ENCODE assay signal across 14 cellular contexts in genomic region chr4:102438396-102438795, GRCh38.
DNase-seq lines count a peak whose midpoint lies in the region; ATAC-seq, FAIRE-seq and TF ChIP-seq lines count a peak whose summit lies in the region.
"Had no signal": no experiment of that assay in that cellular context is flagged by ENCODE, and none has a peak within 500 bp of the region (broad histone marks: within the 10 kb centered on the region; RNA-seq: fewer than 3 reads in every experiment).

No MANE protein-coding gene starts in this region.

- no peaks in the 10 kb centered on the region for H3K27me3 Mint-ChIP-seq in progenitor cell of endocrine pancreas

- H2AFZ ChIP-seq in SK-N-SH (ENCODE audit: low read depth): peak overlapping the region; percentile 24; the same call in 1 of the 2 replicates

- DNase-seq in SK-N-SH: no peak
- DNase-seq in adipocyte (ENCODE audit: low read depth): peak; percentile 17
- DNase-seq in kidney glomerular epithelial cell (lab: John Stamatoyannopoulos, UW): peak; percentile 12
- no peak for DNase-seq in tibial nerve (ENCODE audit: low spot score in 2 of 2)
- DNase-seq in ecto neural progenitor cell (ENCODE audit: low spot score): no peak
- DNase-seq in HTR-8/SVneo (ENCODE audit: insufficient read length, low spot score): no peak
- no peak for DNase-seq in progenitor cell of endocrine pancreas (ENCODE audit: low spot score, unreplicated experiment)
- DNase-seq: 8988T; activated CD8-positive, alpha-beta memory T cell treated with anti-CD3 and anti-CD28 coated beads, Interleukin-2, amount 50 U/mL, for 4 hours; NCI-H1092 treated with DMSO at 0.1 percent for 48 hours; SHP77 had no signal

- no peaks in the 10 kb centered on the region for H3K27me3 ChIP-seq in SK-N-SH (ENCODE audit: insufficient read depth)
- no peaks in the 10 kb centered on the region for H3K27me3 ChIP-seq in adipocyte (replicated peaks; ENCODE audit: control insufficient read depth, insufficient read depth, low read length)
- H3K27me3 ChIP-seq in tibial nerve: no peaks in the 10 kb centered on the region

- TF ChIP-seq POLR2A in tibial nerve (IDR thresholded peaks at IDR 0.05): no peak

- H3K9me2 ChIP-seq in SK-N-SH: no peaks in the 10 kb centered on the region

- TF ChIP-seq RAD21 in SK-N-SH (IDR thresholded peaks at IDR 0.05; ENCODE audit: low read length): no peak

- peaks cover 10% of the 10 kb centered on the region for H3K9me3 Mint-ChIP-seq in progenitor cell of endocrine pancreas (ENCODE audit: low read depth)

- no peaks in the 10 kb centered on the region for H3K4me1 Mint-ChIP-seq in progenitor cell of endocrine pancreas (ENCODE audit: low read depth)

- H3K4me2 ChIP-seq in SK-N-SH: no peak overlapping the region

- ATAC-seq in SK-N-SH treated with all-trans-retinoic acid at 6 μM for 48 hours: no peak

- no peak overlapping the region for H3K4me3 ChIP-seq in SK-N-SH (ENCODE audit: low read depth in 2 of 2, low read length in 1 of 2)
- no peak overlapping the region for H3K4me3 ChIP-seq in adipocyte (ENCODE audit: low read length)
- no peak overlapping the region for H3K4me3 ChIP-seq in tibial nerve
- H3K4me3 ChIP-seq: thoracic aorta had no signal

- CTCF ChIA-PET in SK-N-SH (lab: Yijun Ruan, JAX): interaction anchor here (1.2 kb wide), 1 partner anchor 571 kb away, joined by 3 read pairs; no protein-coding TSS in a partner anchor

- H4K20me1 ChIP-seq in SK-N-SH (ENCODE audit: insufficient read depth): no peaks in the 10 kb centered on the region

- H3K9me3 ChIP-seq in SK-N-SH: peaks cover 12% of the 10 kb centered on the region; the same call in 1 of the 2 replicates
- peaks cover 4% of the 10 kb centered on the region for H3K9me3 ChIP-seq in adipocyte (ENCODE audit: control insufficient read depth, low read length)
- no peaks in the 10 kb centered on the region for H3K9me3 ChIP-seq in tibial nerve
- H3K9me3 ChIP-seq: thoracic aorta had no signal

- TF ChIP-seq EP300 in SK-N-SH (IDR thresholded peaks at IDR 0.05; ENCODE audit: borderline replicate concordance in 1 of 2, low read depth in 1 of 2, low read length in 1 of 2) (no peak), tibial nerve (IDR thresholded peaks at IDR 0.05) (no peak)

- H3K27ac ChIP-seq in SK-N-SH (ENCODE audit: low read depth in 2 of 2, low read length in 1 of 2) (peak overlapping the region; percentile 36 to 67; a peak in 3 of 4 replicates), tibial nerve (peak overlapping the region in 3 of 4 donors; percentile 42 to 91 (median 84))
- H3K27ac ChIP-seq: thoracic aorta had no signal

- no peak overlapping the region for H3K4me3 Mint-ChIP-seq in progenitor cell of endocrine pancreas (ENCODE audit: low read depth)

- TF ChIP-seq CTCF in SK-N-SH (IDR thresholded peaks at IDR 0.05) (no peak), tibial nerve (IDR thresholded peaks at IDR 0.05) (no peak), progenitor cell of endocrine pancreas (IDR thresholded peaks at IDR 0.05; ENCODE audit: unreplicated experiment) (no peak)

- no peaks in the 10 kb centered on the region for H3K36me3 ChIP-seq in SK-N-SH (replicated peaks in 1 of 2; ENCODE audit: control insufficient read depth in 1 of 2, insufficient read depth in 2 of 2, low read length in 1 of 2)
- no peaks in the 10 kb centered on the region for H3K36me3 ChIP-seq in adipocyte (ENCODE audit: control insufficient read depth, insufficient read depth, low read length, severe bottlenecking)
- no peaks in the 10 kb centered on the region for H3K36me3 ChIP-seq in tibial nerve
- H3K36me3 ChIP-seq: thoracic aorta had no signal

- H3F3A ChIP-seq in SK-N-SH (replicated peaks; ENCODE audit: insufficient read depth): peaks cover 12% of the 10 kb centered on the region

- H3K79me2 ChIP-seq in SK-N-SH (ENCODE audit: insufficient read depth): no peaks in the 10 kb centered on the region

- peaks cover 7 to 19% of the 10 kb centered on the region in 2 experiments; a peak in 3 of 4 replicates for H3K4me1 ChIP-seq in SK-N-SH (ENCODE audit: control insufficient read depth in 1 of 2, insufficient read depth in 2 of 2, low read depth in 1 of 2, low read length in 1 of 2)
- peaks cover 21% of the 10 kb centered on the region for H3K4me1 ChIP-seq in adipocyte (ENCODE audit: control insufficient read depth, insufficient read depth, low read length)
- H3K4me1 ChIP-seq in tibial nerve: peaks cover 0 to 23% (median 13%) of the 10 kb centered on the region in 4 donors

- WGBS in SK-N-SH (ENCODE audit: low lambda C conversion rate): 77% methylated on average over 3 of the region's 3 CpGs
- 64 to 79% methylated on average over 3 of the region's 3 CpGs for WGBS in tibial nerve, 2 donors

- H3K36me3 Mint-ChIP-seq in progenitor cell of endocrine pancreas (ENCODE audit: insufficient read depth): peaks cover 2% of the 10 kb centered on the region

- FAIRE-seq in HTR-8/SVneo (lab: Jason Lieb, UNC): no peak
- FAIRE-seq: D721Med had no signal

- no peak overlapping the region for H3K27ac Mint-ChIP-seq in progenitor cell of endocrine pancreas

- POLR2A ChIA-PET in SK-N-SH (lab: Yijun Ruan, JAX): no interaction called here

- H3K9ac ChIP-seq in SK-N-SH: no peak overlapping the region
- H3K9ac ChIP-seq in adipocyte (ENCODE audit: low read length): no peak overlapping the region

TF ChIP-seq in SK-N-SH, 30 proteins besides CTCF, POLR2A, EP300 and RAD21 (continues in another document):
- TF ChIP-seq FOSL2 (IDR thresholded peaks at IDR 0.05; ENCODE audit: borderline replicate concordance, low read depth): no peak
- no peak for TF ChIP-seq TCF12 (IDR thresholded peaks at IDR 0.05)
- TF ChIP-seq GATA2 (CRISPR knock-in tag; IDR thresholded peaks at IDR 0.05): no peak
- no peak for TF ChIP-seq TAF1 (IDR thresholded peaks at IDR 0.05; ENCODE audit: borderline replicate concordance, low read depth, low read length)
- no peak for TF ChIP-seq GABPA (IDR thresholded peaks at IDR 0.05; ENCODE audit: low read depth)
- no peak for TF ChIP-seq ELF1 (IDR thresholded peaks at IDR 0.05)
- no peak for TF ChIP-seq RXRA (IDR thresholded peaks at IDR 0.05; ENCODE audit: borderline replicate concordance, low read depth)
- no peak for TF ChIP-seq FOXM1 (IDR thresholded peaks at IDR 0.05; ENCODE audit: low read depth)
- TF ChIP-seq ZBTB33 (IDR thresholded peaks at IDR 0.05; ENCODE audit: borderline replicate concordance, low read depth): no peak
- TF ChIP-seq EZH2phosphoT487 (IDR thresholded peaks at IDR 0.05; ENCODE audit: borderline replicate concordance, low read depth): no peak
- TF ChIP-seq POLR2AphosphoS5 (IDR thresholded peaks at IDR 0.05; ENCODE audit: low read depth, low read length): no peak

TF ChIP-seq in SK-N-SH treated with all-trans-retinoic acid at 6 μM for 48 hours, 23 proteins besides CTCF, POLR2A, EP300 and RAD21:
- TF ChIP-seq CREB5 (CRISPR knock-in tag; IDR thresholded peaks at IDR 0.05; ENCODE audit: low read depth): no peak
TF ChIP-seq in SK-N-SH treated with all-trans-retinoic acid at 6 μM for 48 hours: peak in this region for 0.

Comparison
In these comparisons a context has a peak if more than half of its experiments do, and no peak if none do; other contexts are left out.
1. DNase-seq: peak in adipocyte (single experiment) and kidney glomerular epithelial cell (single experiment); none in SK-N-SH (single experiment), tibial nerve (0 of 2), ecto neural progenitor cell (single experiment), HTR-8/SVneo (single experiment) and progenitor cell of endocrine pancreas (single experiment).